ENCODE assay signal across 30 cellular contexts in genomic region chr15:39260791-39261190, GRCh38.
"Had no signal": no experiment of that assay in that cellular context is flagged by ENCODE, and none has a peak within 500 bp of the region (broad histone marks: within the 10 kb centered on the region; RNA-seq: fewer than 3 reads in every experiment).

No MANE protein-coding gene starts in this region.

- FAIRE-seq: frontal cortex, islet of Langerhans, TTC549 had no signal

- H3K27me3 ChIP-seq: ascending aorta, esophagus squamous epithelium, left lung, uterus had no signal

- H3K4me1 ChIP-seq: ascending aorta, esophagus squamous epithelium, uterus had no signal

- H3K36me3 ChIP-seq: ascending aorta, esophagus squamous epithelium, left lung, uterus had no signal

- DNase-seq: activated CD4-positive, alpha-beta memory T cell treated with anti-CD3 and anti-CD28 coated beads, Interleukin-2, amount 10 ng/mL, durations not matched to agents 7 days and 5 days; activated CD4-positive, alpha-beta T cell treated with anti-CD3 and anti-CD28 coated beads, Interleukin-2, amount 10 ng/mL, durations not matched to agents 24 days and 14 days; activated CD4-positive, CD25-positive, alpha-beta regulatory T cell treated with anti-CD3 and anti-CD28 coated beads, Interleukin-2, amount 50 U/mL, for 72 hours; activated CD8-positive, alpha-beta memory T cell treated with anti-CD3 and anti-CD28 coated beads, Interleukin-2, amount 50 U/mL, for 48 hours; activated gamma-delta T cell; activated naive CD4-positive, alpha-beta T cell treated with anti-CD3 and anti-CD28 coated beads, Interleukin-2, amount 10 ng/mL, durations not matched to agents 7 days and 5 days; activated naive CD8-positive, alpha-beta T cell treated with anti-CD3 and anti-CD28 coated beads, Interleukin-2, amount 10 ng/mL, durations not matched to agents 7 days and 5 days; activated T-cell treated with anti-CD3 and anti-CD28 coated beads, Interleukin-2, amount 50 U/mL, for 24 hours; caudate nucleus; cortex of kidney; esophagus squamous epithelium; left lung; mesendoderm; mucosa of descending colon; stimulated activated CD4-positive, alpha-beta T cell treated with anti-CD3 and anti-CD28 coated beads, Interleukin-1b, Interleukin-23, amount 100 ng/mL, for 48 hours; stimulated activated CD4-positive, alpha-beta T cell treated with anti-CD3 and anti-CD28 coated beads, Interleukin-4, amount 100 ng/mL, for 4 hours; stimulated activated CD8-positive, alpha-beta memory T cell treated with anti-CD3 and anti-CD28 coated beads, Interleukin-4, amount 100 ng/mL, for 48 hours; stimulated activated naive CD8-positive, alpha-beta T cell treated with anti-CD3 and anti-CD28 coated beads, Interleukin-15, amount 100 ng/mL, for 72 hours; substantia nigra; T-helper 9 cell; uterus had no signal

- H3K9me3 ChIP-seq: ascending aorta, esophagus squamous epithelium, left lung, mucosa of descending colon, uterus had no signal

- ATAC-seq: left lung; mucosa of descending colon; sciatic nerve; stimulated activated memory B cell treated with anti-CD40 and anti-IgM and Interleukin-4, amounts not matched to agents 10 μg/mL and 1 μg/mL and 100 μg/mL, for 72 hours; stimulated activated naive CD8-positive, alpha-beta T cell treated with anti-CD3 and anti-CD28 coated beads, Interleukin-15, amount 100 ng/mL, for 72 hours had no signal

- H3K27ac ChIP-seq: ascending aorta, epithelial cell of prostate, esophagus squamous epithelium, left lung, uterus had no signal

- H3K4me2 ChIP-seq: smooth muscle cell had no signal

- H3K4me3 ChIP-seq: ascending aorta, esophagus squamous epithelium, left lung, lung, mucosa of descending colon, smooth muscle cell, uterus had no signal
